In the genomic region with DNA sequence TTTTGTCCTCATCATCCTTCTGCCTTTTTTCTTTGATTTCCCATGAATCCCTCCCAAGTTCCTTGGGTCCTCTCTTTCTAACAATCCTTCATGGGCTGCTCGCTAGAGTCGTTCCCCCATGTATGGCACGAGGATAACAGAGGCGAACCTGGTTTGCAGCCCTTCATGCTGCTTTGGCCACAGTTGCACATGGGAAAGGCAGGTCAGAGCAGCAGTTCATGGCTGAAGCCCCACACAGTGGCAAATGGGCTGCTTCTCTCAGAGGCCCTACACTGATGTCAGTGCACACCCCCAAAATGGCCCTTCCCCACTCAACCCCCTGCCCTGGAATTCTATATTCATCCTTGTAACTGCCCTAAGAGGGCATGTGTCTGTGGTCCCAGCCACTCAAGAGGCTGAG, we compare ENCODE assay signal across 4 cellular contexts.
"Had no signal": no experiment of that assay in that cellular context is flagged by ENCODE, and none has a peak within 500 bp of the region (broad histone marks: within the 10 kb centered on the region; RNA-seq: fewer than 3 reads in every experiment).

No MANE protein-coding gene starts in this region.

- DNase-seq: H9, HCEC 1CT, KBM-7 had no signal

- H2AFZ ChIP-seq: GM23338 had no signal

- H3K4me3 ChIP-seq: GM23338 had no signal

- ATAC-seq: GM23338 had no signal

- H3K4me2 ChIP-seq: GM23338 had no signal
